Comparison of ENCODE assay signal across 8 cellular contexts in the genomic region with DNA sequence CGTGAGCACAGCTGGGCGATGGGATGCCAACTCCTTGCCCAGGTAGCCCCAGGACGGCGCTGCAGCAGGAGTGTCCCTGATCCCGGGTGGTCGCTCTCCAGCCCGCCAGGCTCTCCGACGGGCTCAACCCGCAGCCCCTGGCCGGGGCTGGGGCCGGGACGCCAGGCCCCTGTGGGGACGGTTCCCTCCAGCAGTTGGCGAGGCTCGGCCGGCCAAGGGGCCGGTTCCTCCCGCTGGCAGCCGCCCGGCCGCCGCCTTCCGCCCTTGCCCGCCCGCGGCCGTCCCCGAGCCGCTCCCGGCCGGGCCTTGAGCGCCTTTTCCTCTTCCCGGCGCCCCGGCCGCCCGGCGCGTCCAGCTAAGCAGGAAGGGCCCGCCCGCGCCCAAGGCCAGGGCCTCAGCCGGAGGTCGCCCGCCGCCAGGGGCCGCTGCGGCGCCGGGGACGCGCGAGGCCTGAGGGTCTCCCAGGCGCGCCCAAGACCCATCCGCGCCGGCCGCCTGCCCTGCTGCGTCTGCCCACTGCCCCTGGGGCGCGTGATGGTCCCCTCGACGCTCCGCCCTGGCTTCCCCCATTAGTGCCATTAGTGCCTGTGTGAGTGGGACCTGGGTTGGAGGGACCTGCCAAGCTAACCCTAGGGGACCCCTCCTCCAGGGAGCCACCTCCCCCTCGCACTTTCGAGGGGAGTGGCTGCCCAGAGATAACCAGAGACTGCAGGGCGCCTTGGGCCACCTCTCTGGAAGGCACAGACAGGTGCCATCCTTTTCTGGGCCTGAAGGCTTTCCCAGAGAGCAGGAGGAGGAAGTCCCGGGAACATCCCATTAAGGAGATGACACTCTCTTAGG.
A peak's percentile ranks its signal among the peaks of the same experiment; 100 is the strongest.
DNase-seq lines count a peak whose midpoint lies in the region; ATAC-seq and TF ChIP-seq lines count a peak whose summit lies in the region.

No MANE protein-coding gene starts in this region.

- H3K4me1 Mint-ChIP-seq in mesothelial cell of epicardium, result peaks cover 7% of the 10 kb centered on the region

- H3K36me3 Mint-ChIP-seq in mesothelial cell of epicardium, result no peaks in the 10 kb centered on the region

- no peaks in the 10 kb centered on the region for H3K9me3 Mint-ChIP-seq in mesothelial cell of epicardium

- peak; percentile 47 for TF ChIP-seq CTCF in mesothelial cell of epicardium (IDR thresholded peaks at IDR 0.05; ENCODE audit: unreplicated experiment)

- ATAC-seq in GM18517 (IDR thresholded peaks at IDR 0.05; ENCODE audit: unreplicated experiment) (no peak), GM18870 (IDR thresholded peaks at IDR 0.05; ENCODE audit: unreplicated experiment) (no peak), HG03045 (IDR thresholded peaks at IDR 0.05; ENCODE audit: unreplicated experiment) (no peak)

- peak overlapping the region; percentile 43 for H3K4me3 Mint-ChIP-seq in mesothelial cell of epicardium

- no peak overlapping the region for H3K27ac Mint-ChIP-seq in mesothelial cell of epicardium

- in situ Hi-C loops in SK-MEL-5 (cut with HindIII; ENCODE audit: low pct_unique_long_range_greater_than_20kb, low sequenced_read_pairs), result no loop called here

- DNase-seq in NCI-H510A (lab: John Stamatoyannopoulos, UW) (peak; percentile 37), NCI-H510A treated with DMSO at 0.1 percent for 48 hours (lab: John Stamatoyannopoulos, UW) (no peak), SK-MEL-5 (ENCODE audit: low read depth, low spot score) (peak; percentile 36), ecto neural progenitor cell (ENCODE audit: low spot score) (peak; percentile 86), mesothelial cell of epicardium (ENCODE audit: low spot score in 2 of 2, unreplicated experiment in 2 of 2) (peak; percentile 64 to 83)

- H3K27me3 Mint-ChIP-seq in mesothelial cell of epicardium (ENCODE audit: low read depth), result peaks cover 70% of the 10 kb centered on the region
